1 cellular context compared by ENCODE assay signal in the genomic region with DNA sequence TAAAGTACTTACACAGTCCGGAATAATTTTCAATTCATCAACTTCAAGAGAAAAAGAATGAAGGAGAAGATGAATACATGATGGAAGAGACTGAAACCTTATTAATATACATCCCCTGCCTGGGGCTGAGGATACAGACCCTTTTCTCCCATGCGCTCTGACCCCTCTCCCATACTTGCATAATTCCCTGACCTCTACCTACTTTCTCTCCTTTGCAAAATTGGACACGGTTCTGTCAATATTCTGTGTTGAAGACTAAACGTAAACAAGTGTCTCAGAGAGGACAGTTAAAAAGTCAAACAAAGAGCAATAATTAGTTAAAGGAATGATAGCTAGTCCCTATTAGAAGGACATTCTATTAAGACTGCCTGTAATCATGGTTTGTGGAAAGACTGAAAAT.
TF ChIP-seq lines count a peak whose summit lies in the region.

No MANE protein-coding gene starts in this region.

TF ChIP-seq in HepG2, 621 proteins besides CTCF, POLR2A, EP300 and RAD21 (continued from another document):
- TF ChIP-seq, protein P1, sequence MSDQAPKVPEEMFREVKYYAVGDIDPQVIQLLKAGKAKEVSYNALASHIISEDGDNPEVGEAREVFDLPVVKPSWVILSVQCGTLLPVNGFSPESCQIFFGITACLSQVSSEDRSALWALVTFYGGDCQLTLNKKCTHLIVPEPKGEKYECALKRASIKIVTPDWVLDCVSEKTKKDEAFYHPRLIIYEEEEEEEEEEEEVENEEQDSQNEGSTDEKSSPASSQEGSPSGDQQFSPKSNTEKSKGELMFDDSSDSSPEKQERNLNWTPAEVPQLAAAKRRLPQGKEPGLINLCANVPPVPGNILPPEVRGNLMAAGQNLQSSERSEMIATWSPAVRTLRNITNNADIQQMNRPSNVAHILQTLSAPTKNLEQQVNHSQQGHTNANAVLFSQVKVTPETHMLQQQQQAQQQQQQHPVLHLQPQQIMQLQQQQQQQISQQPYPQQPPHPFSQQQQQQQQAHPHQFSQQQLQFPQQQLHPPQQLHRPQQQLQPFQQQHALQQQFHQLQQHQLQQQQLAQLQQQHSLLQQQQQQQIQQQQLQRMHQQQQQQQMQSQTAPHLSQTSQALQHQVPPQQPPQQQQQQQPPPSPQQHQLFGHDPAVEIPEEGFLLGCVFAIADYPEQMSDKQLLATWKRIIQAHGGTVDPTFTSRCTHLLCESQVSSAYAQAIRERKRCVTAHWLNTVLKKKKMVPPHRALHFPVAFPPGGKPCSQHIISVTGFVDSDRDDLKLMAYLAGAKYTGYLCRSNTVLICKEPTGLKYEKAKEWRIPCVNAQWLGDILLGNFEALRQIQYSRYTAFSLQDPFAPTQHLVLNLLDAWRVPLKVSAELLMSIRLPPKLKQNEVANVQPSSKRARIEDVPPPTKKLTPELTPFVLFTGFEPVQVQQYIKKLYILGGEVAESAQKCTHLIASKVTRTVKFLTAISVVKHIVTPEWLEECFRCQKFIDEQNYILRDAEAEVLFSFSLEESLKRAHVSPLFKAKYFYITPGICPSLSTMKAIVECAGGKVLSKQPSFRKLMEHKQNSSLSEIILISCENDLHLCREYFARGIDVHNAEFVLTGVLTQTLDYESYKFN (CRISPR knock-in tag; conservative IDR thresholded peaks at IDR 0.05) = peak; percentile 77
- TF ChIP-seq NR2C2 (CRISPR knock-in tag; IDR thresholded peaks at IDR 0.05; ENCODE audit: borderline replicate concordance) (peak; percentile 36; the same call in 1 of the 2 replicates), GATAD2A (CRISPR knock-in tag; IDR thresholded peaks at IDR 0.05) (peak; percentile 86), ISL2 (CRISPR knock-in tag; IDR thresholded peaks at IDR 0.05) (0 out of 2 replicates have a peak, but pooled peaks have one; percentile 28), POGZ (CRISPR knock-in tag; IDR thresholded peaks at IDR 0.05) (no peak), FOXO1 (CRISPR knock-in tag; IDR thresholded peaks at IDR 0.05) (peak; percentile 58; the same call in 1 of the 2 replicates), WIZ (CRISPR knock-in tag; IDR thresholded peaks at IDR 0.05) (no peak), ZNF121 (CRISPR knock-in tag; IDR thresholded peaks at IDR 0.05) (peak; percentile 20; the same call in 1 of the 2 replicates), THAP11 (CRISPR knock-in tag; IDR thresholded peaks at IDR 0.05) (0 out of 2 replicates have a peak, but pooled peaks have one; percentile 23), FOXK1 (CRISPR knock-in tag; IDR thresholded peaks at IDR 0.05; ENCODE audit: borderline replicate concordance, low read depth) (peak; percentile 48; the same call in 1 of the 2 replicates), AGO2 (optimal IDR thresholded peaks at IDR 0.05; ENCODE audit: low read depth, low read length) (no peak), ELF3 (CRISPR knock-in tag; IDR thresholded peaks at IDR 0.05) (0 out of 2 replicates have a peak, but pooled peaks have one; percentile 42), EZH2 (conservative IDR thresholded peaks at IDR 0.05; ENCODE audit: low read depth, low read length) (no peak), GTF2F1 (IDR thresholded peaks at IDR 0.05; ENCODE audit: low read length) (no peak), MIXL1 (CRISPR knock-in tag; IDR thresholded peaks at IDR 0.05) (peak; percentile 74; the same call in 1 of the 2 replicates), NFIB (CRISPR knock-in tag; IDR thresholded peaks at IDR 0.05; ENCODE audit: borderline replicate concordance) (no peak), SKI (IDR thresholded peaks at IDR 0.05; ENCODE audit: partially characterized antibody) (no peak), HDAC1 (CRISPR knock-in tag; IDR thresholded peaks at IDR 0.05) (peak; percentile 18), HNF4A (CRISPR knock-in tag; IDR thresholded peaks at IDR 0.05) (peak; percentile 30; the same call in 1 of the 2 replicates), NAIF1 (CRISPR knock-in tag; IDR thresholded peaks at IDR 0.05; ENCODE audit: borderline replicate concordance) (no peak), PPARG (CRISPR knock-in tag; conservative IDR thresholded peaks at IDR 0.05) (peak; percentile 86), FOXJ3 (CRISPR knock-in tag; IDR thresholded peaks at IDR 0.05; ENCODE audit: borderline replicate concordance) (peak; percentile 21; the same call in 1 of the 2 replicates)
- TF ChIP-seq, protein P2, sequence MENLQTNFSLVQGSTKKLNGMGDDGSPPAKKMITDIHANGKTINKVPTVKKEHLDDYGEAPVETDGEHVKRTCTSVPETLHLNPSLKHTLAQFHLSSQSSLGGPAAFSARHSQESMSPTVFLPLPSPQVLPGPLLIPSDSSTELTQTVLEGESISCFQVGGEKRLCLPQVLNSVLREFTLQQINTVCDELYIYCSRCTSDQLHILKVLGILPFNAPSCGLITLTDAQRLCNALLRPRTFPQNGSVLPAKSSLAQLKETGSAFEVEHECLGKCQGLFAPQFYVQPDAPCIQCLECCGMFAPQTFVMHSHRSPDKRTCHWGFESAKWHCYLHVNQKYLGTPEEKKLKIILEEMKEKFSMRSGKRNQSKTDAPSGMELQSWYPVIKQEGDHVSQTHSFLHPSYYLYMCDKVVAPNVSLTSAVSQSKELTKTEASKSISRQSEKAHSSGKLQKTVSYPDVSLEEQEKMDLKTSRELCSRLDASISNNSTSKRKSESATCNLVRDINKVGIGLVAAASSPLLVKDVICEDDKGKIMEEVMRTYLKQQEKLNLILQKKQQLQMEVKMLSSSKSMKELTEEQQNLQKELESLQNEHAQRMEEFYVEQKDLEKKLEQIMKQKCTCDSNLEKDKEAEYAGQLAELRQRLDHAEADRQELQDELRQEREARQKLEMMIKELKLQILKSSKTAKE (CRISPR knock-in tag; IDR thresholded peaks at IDR 0.05; ENCODE audit: borderline replicate concordance) = peak; percentile 60; the same call in 1 of the 2 replicates
- TF ChIP-seq, protein P3, sequence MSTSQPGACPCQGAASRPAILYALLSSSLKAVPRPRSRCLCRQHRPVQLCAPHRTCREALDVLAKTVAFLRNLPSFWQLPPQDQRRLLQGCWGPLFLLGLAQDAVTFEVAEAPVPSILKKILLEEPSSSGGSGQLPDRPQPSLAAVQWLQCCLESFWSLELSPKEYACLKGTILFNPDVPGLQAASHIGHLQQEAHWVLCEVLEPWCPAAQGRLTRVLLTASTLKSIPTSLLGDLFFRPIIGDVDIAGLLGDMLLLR (CRISPR knock-in tag; IDR thresholded peaks at IDR 0.05) = no peak
- TF ChIP-seq, protein P4, sequence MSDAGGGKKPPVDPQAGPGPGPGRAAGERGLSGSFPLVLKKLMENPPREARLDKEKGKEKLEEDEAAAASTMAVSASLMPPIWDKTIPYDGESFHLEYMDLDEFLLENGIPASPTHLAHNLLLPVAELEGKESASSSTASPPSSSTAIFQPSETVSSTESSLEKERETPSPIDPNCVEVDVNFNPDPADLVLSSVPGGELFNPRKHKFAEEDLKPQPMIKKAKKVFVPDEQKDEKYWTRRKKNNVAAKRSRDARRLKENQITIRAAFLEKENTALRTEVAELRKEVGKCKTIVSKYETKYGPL (CRISPR knock-in tag; IDR thresholded peaks at IDR 0.05) = peak; percentile 13; the same call in 1 of the 2 replicates
- TF ChIP-seq, protein P5, sequence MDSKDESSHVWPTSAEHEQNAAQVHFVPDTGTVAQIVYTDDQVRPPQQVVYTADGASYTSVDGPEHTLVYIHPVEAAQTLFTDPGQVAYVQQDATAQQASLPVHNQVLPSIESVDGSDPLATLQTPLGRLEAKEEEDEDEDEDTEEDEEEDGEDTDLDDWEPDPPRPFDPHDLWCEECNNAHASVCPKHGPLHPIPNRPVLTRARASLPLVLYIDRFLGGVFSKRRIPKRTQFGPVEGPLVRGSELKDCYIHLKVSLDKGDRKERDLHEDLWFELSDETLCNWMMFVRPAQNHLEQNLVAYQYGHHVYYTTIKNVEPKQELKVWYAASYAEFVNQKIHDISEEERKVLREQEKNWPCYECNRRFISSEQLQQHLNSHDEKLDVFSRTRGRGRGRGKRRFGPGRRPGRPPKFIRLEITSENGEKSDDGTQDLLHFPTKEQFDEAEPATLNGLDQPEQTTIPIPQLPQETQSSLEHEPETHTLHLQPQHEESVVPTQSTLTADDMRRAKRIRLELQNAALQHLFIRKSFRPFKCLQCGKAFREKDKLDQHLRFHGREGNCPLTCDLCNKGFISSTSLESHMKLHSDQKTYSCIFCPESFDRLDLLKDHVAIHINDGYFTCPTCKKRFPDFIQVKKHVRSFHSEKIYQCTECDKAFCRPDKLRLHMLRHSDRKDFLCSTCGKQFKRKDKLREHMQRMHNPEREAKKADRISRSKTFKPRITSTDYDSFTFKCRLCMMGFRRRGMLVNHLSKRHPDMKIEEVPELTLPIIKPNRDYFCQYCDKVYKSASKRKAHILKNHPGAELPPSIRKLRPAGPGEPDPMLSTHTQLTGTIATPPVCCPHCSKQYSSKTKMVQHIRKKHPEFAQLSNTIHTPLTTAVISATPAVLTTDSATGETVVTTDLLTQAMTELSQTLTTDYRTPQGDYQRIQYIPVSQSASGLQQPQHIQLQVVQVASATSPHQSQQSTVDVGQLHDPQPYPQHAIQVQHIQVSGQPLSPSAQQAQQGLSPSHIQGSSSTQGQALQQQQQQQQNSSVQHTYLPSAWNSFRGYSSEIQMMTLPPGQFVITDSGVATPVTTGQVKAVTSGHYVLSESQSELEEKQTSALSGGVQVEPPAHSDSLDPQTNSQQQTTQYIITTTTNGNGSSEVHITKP (CRISPR knock-in tag; IDR thresholded peaks at IDR 0.05; ENCODE audit: low read depth) = peak; percentile 46; the same call in 1 of the 2 replicates
- TF ChIP-seq, protein P6, sequence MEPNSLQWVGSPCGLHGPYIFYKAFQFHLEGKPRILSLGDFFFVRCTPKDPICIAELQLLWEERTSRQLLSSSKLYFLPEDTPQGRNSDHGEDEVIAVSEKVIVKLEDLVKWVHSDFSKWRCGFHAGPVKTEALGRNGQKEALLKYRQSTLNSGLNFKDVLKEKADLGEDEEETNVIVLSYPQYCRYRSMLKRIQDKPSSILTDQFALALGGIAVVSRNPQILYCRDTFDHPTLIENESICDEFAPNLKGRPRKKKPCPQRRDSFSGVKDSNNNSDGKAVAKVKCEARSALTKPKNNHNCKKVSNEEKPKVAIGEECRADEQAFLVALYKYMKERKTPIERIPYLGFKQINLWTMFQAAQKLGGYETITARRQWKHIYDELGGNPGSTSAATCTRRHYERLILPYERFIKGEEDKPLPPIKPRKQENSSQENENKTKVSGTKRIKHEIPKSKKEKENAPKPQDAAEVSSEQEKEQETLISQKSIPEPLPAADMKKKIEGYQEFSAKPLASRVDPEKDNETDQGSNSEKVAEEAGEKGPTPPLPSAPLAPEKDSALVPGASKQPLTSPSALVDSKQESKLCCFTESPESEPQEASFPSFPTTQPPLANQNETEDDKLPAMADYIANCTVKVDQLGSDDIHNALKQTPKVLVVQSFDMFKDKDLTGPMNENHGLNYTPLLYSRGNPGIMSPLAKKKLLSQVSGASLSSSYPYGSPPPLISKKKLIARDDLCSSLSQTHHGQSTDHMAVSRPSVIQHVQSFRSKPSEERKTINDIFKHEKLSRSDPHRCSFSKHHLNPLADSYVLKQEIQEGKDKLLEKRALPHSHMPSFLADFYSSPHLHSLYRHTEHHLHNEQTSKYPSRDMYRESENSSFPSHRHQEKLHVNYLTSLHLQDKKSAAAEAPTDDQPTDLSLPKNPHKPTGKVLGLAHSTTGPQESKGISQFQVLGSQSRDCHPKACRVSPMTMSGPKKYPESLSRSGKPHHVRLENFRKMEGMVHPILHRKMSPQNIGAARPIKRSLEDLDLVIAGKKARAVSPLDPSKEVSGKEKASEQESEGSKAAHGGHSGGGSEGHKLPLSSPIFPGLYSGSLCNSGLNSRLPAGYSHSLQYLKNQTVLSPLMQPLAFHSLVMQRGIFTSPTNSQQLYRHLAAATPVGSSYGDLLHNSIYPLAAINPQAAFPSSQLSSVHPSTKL (CRISPR knock-in tag; IDR thresholded peaks at IDR 0.05) = peak; percentile 86
- TF ChIP-seq, protein P7, sequence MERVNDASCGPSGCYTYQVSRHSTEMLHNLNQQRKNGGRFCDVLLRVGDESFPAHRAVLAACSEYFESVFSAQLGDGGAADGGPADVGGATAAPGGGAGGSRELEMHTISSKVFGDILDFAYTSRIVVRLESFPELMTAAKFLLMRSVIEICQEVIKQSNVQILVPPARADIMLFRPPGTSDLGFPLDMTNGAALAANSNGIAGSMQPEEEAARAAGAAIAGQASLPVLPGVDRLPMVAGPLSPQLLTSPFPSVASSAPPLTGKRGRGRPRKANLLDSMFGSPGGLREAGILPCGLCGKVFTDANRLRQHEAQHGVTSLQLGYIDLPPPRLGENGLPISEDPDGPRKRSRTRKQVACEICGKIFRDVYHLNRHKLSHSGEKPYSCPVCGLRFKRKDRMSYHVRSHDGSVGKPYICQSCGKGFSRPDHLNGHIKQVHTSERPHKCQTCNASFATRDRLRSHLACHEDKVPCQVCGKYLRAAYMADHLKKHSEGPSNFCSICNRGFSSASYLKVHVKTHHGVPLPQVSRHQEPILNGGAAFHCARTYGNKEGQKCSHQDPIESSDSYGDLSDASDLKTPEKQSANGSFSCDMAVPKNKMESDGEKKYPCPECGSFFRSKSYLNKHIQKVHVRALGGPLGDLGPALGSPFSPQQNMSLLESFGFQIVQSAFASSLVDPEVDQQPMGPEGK (CRISPR knock-in tag; IDR thresholded peaks at IDR 0.05) = peak; percentile 16; the same call in 1 of the 2 replicates
